Comparison of ENCODE assay signal across 1 cellular context in genomic region chr17:72173475-72174116, GRCh38.
A peak's percentile ranks its signal among the peaks of the same experiment; 100 is the strongest.
TF ChIP-seq lines count a peak whose summit lies in the region.

No MANE protein-coding gene starts in this region.

TF ChIP-seq in HepG2, 621 proteins besides CTCF, POLR2A, EP300 and RAD21 (continued from another document and continues in another):
- TF ChIP-seq ZNF710 (CRISPR knock-in tag; IDR thresholded peaks at IDR 0.05; ENCODE audit: borderline replicate concordance) (no peak), ZMYM4 (CRISPR knock-in tag; IDR thresholded peaks at IDR 0.05) (peak; percentile 30; the same call in 1 of the 2 replicates), ZNF343 (CRISPR knock-in tag; IDR thresholded peaks at IDR 0.05) (no peak), CBX2 (IDR thresholded peaks at IDR 0.05; ENCODE audit: low read depth, low read length) (no peak), CBX2 (CRISPR knock-in tag; IDR thresholded peaks at IDR 0.05; ENCODE audit: low read depth) (no peak), GTF3A (CRISPR knock-in tag; conservative IDR thresholded peaks at IDR 0.05) (no peak), FOXP1 (IDR thresholded peaks at IDR 0.05) (no peak), FOXP1 (CRISPR knock-in tag; IDR thresholded peaks at IDR 0.05) (peak; percentile 54), U2AF1 (optimal IDR thresholded peaks at IDR 0.05; ENCODE audit: low read depth, low read length) (no peak), KLF16 (CRISPR knock-in tag; IDR thresholded peaks at IDR 0.05) (no peak), EEA1 (CRISPR knock-in tag; IDR thresholded peaks at IDR 0.05; ENCODE audit: borderline replicate concordance) (no peak), IKZF5 (CRISPR knock-in tag; IDR thresholded peaks at IDR 0.05) (no peak), IRF2 (CRISPR knock-in tag; IDR thresholded peaks at IDR 0.05) (peak; percentile 29; the same call in 1 of the 2 replicates), SNAPC4 (CRISPR knock-in tag; IDR thresholded peaks at IDR 0.05) (no peak), FOXP4 (CRISPR knock-in tag; IDR thresholded peaks at IDR 0.05) (0 out of 2 replicates have a peak, but pooled peaks have one; percentile 19), ZBTB21 (CRISPR knock-in tag; IDR thresholded peaks at IDR 0.05) (no peak), SRY (CRISPR knock-in tag; IDR thresholded peaks at IDR 0.05) (no peak), KLF11 (CRISPR knock-in tag; IDR thresholded peaks at IDR 0.05) (no peak), TCF7 (IDR thresholded peaks at IDR 0.05; ENCODE audit: low read depth) (no peak), RBM22 (optimal IDR thresholded peaks at IDR 0.05; ENCODE audit: low read length) (no peak), ZFP82 (CRISPR knock-in tag; IDR thresholded peaks at IDR 0.05; ENCODE audit: borderline replicate concordance) (no peak), HMG20A (CRISPR knock-in tag; IDR thresholded peaks at IDR 0.05; ENCODE audit: borderline replicate concordance) (no peak), GLI4 (CRISPR knock-in tag; IDR thresholded peaks at IDR 0.05; ENCODE audit: borderline replicate concordance) (no peak), ARNT (IDR thresholded peaks at IDR 0.05) (no peak), ZBTB7A (CRISPR knock-in tag; IDR thresholded peaks at IDR 0.05) (no peak), HOXA3 (CRISPR knock-in tag; IDR thresholded peaks at IDR 0.05) (no peak), ZKSCAN5 (CRISPR knock-in tag; IDR thresholded peaks at IDR 0.05) (no peak), PAWR (CRISPR knock-in tag; IDR thresholded peaks at IDR 0.05; ENCODE audit: borderline replicate concordance) (no peak), SMYD3 (CRISPR knock-in tag; IDR thresholded peaks at IDR 0.05) (0 out of 2 replicates have a peak, but pooled peaks have one; percentile 30), KLF13 (CRISPR knock-in tag; IDR thresholded peaks at IDR 0.05) (no peak), PLSCR1 (CRISPR knock-in tag; IDR thresholded peaks at IDR 0.05; ENCODE audit: borderline replicate concordance) (no peak), ATF3 (CRISPR knock-in tag; IDR thresholded peaks at IDR 0.05) (no peak), CC2D1A (CRISPR knock-in tag; IDR thresholded peaks at IDR 0.05) (no peak), ATF6 (CRISPR knock-in tag; conservative IDR thresholded peaks at IDR 0.05) (no peak), ATAD3A (CRISPR knock-in tag; IDR thresholded peaks at IDR 0.05) (no peak), MNT (IDR thresholded peaks at IDR 0.05) (no peak), NCOR1 (IDR thresholded peaks at IDR 0.05; ENCODE audit: borderline replicate concordance, low read length) (no peak), NONO (IDR thresholded peaks at IDR 0.05) (no peak), NONO (CRISPR knock-in tag; conservative IDR thresholded peaks at IDR 0.05) (no peak), ONECUT2 (CRISPR knock-in tag; IDR thresholded peaks at IDR 0.05) (no peak), ARNT2 (CRISPR knock-in tag; IDR thresholded peaks at IDR 0.05; ENCODE audit: low read depth) (no peak), HOXA7 (CRISPR knock-in tag; IDR thresholded peaks at IDR 0.05) (no peak), DPF2 (CRISPR knock-in tag; IDR thresholded peaks at IDR 0.05; ENCODE audit: borderline replicate concordance, low read depth) (no peak), SUZ12 (IDR thresholded peaks at IDR 0.05; ENCODE audit: low read depth, low read length) (no peak), MBNL3 (CRISPR knock-in tag; conservative IDR thresholded peaks at IDR 0.05) (no peak), ZNF878 (CRISPR knock-in tag; IDR thresholded peaks at IDR 0.05) (0 out of 2 replicates have a peak, but pooled peaks have one; percentile 68), ZFP1 (CRISPR knock-in tag; IDR thresholded peaks at IDR 0.05) (no peak), ZSCAN29 (CRISPR knock-in tag; conservative IDR thresholded peaks at IDR 0.05) (no peak), THAP7 (CRISPR knock-in tag; IDR thresholded peaks at IDR 0.05) (0 out of 2 replicates have a peak, but pooled peaks have one; percentile 37), ZNF570 (CRISPR knock-in tag; IDR thresholded peaks at IDR 0.05; ENCODE audit: borderline replicate concordance) (no peak), YEATS4 (CRISPR knock-in tag; IDR thresholded peaks at IDR 0.05; ENCODE audit: borderline replicate concordance) (no peak), MAZ (IDR thresholded peaks at IDR 0.05; ENCODE audit: borderline replicate concordance, low read depth, low read length) (no peak), MAZ (CRISPR knock-in tag; IDR thresholded peaks at IDR 0.05; ENCODE audit: low read depth) (no peak), ZFP62 (CRISPR knock-in tag; IDR thresholded peaks at IDR 0.05) (no peak), REPIN1 (CRISPR knock-in tag; IDR thresholded peaks at IDR 0.05; ENCODE audit: borderline replicate concordance, low read depth) (no peak), SRF (IDR thresholded peaks at IDR 0.05; ENCODE audit: low read depth, low read length) (no peak), MYC (CRISPR knock-in tag; IDR thresholded peaks at IDR 0.05; ENCODE audit: borderline replicate concordance) (no peak), ZNF251 (CRISPR knock-in tag; IDR thresholded peaks at IDR 0.05) (no peak), ZNF547 (CRISPR knock-in tag; IDR thresholded peaks at IDR 0.05) (no peak), SNRNP70 (IDR thresholded peaks at IDR 0.05; ENCODE audit: low read depth, low read length) (no peak), SSRP1 (CRISPR knock-in tag; IDR thresholded peaks at IDR 0.05) (no peak), MED8 (CRISPR knock-in tag; IDR thresholded peaks at IDR 0.05; ENCODE audit: insufficient replicate concordance) (no peak), ISL2 (CRISPR knock-in tag; IDR thresholded peaks at IDR 0.05) (no peak), LBX2 (CRISPR knock-in tag; IDR thresholded peaks at IDR 0.05; ENCODE audit: borderline replicate concordance) (no peak)
